In genomic region chr17:14622622-14623101, GRCh38 we compare ENCODE assay signal across 1 cellular context.
TF ChIP-seq lines count a peak whose summit lies in the region.

No MANE protein-coding gene starts in this region.

TF ChIP-seq in HEK293, 187 proteins besides CTCF, POLR2A, EP300 and RAD21 (continued from another document and continues in another):
- peak; percentile 93 for TF ChIP-seq OVOL3 (tag by site-specific recombination; IDR thresholded peaks at IDR 0.05)
- peak; percentile 93 for TF ChIP-seq ZBTB44 (tag by site-specific recombination; IDR thresholded peaks at IDR 0.05)
- peak; percentile 39; the same call in 1 of the 2 replicates for TF ChIP-seq ZNF10 (tag by site-specific recombination; IDR thresholded peaks at IDR 0.05)
- no peak for TF ChIP-seq ELK4 (IDR thresholded peaks at IDR 0.05; ENCODE audit: borderline replicate concordance, low read depth, low read length)
- TF ChIP-seq BCL11A (tag by site-specific recombination; IDR thresholded peaks at IDR 0.05; ENCODE audit: low read depth): peak; percentile 66
- TF ChIP-seq ZFP69B (tag by site-specific recombination; IDR thresholded peaks at IDR 0.05): no peak
- no peak for TF ChIP-seq ZNF292 (tag by site-specific recombination; IDR thresholded peaks at IDR 0.05; ENCODE audit: borderline replicate concordance, low read depth)
- TF ChIP-seq PRDM4 (tag by site-specific recombination; IDR thresholded peaks at IDR 0.05): peak; percentile 93
- TF ChIP-seq ZBTB17 (tag by site-specific recombination; IDR thresholded peaks at IDR 0.05): 0 out of 2 replicates have a peak, but pooled peaks have one; percentile 8
- peak; percentile 87 for TF ChIP-seq ZNF366 (tag by site-specific recombination; conservative IDR thresholded peaks at IDR 0.05)
- TF ChIP-seq ZNF248 (tag by site-specific recombination; IDR thresholded peaks at IDR 0.05): no peak
- no peak for TF ChIP-seq KLF7 (tag by site-specific recombination; IDR thresholded peaks at IDR 0.05; ENCODE audit: borderline replicate concordance)
- no peak for TF ChIP-seq REST (tag by site-specific recombination; IDR thresholded peaks at IDR 0.05)
- TF ChIP-seq ZSCAN5A (tag by site-specific recombination; IDR thresholded peaks at IDR 0.05): no peak
- TF ChIP-seq ZNF830 (tag by site-specific recombination; IDR thresholded peaks at IDR 0.05; ENCODE audit: low read depth): no peak
- peak; percentile 69 for TF ChIP-seq ZNF501 (tag by site-specific recombination; IDR thresholded peaks at IDR 0.05)
- TF ChIP-seq EGR2 (tag by site-specific recombination; IDR thresholded peaks at IDR 0.05; ENCODE audit: low read depth): peak; percentile 16; the same call in 1 of the 2 replicates
- TF ChIP-seq GLI2 (tag by site-specific recombination; IDR thresholded peaks at IDR 0.05; ENCODE audit: borderline replicate concordance, low read depth): peak; percentile 96
- no peak for TF ChIP-seq ZNF239 (tag by site-specific recombination; IDR thresholded peaks at IDR 0.05)
- TF ChIP-seq MZF1 (tag by site-specific recombination; IDR thresholded peaks at IDR 0.05; ENCODE audit: borderline replicate concordance): peak; percentile 63; the same call in 1 of the 2 replicates
- no peak for TF ChIP-seq ZNF560 (tag by site-specific recombination; IDR thresholded peaks at IDR 0.05; ENCODE audit: borderline replicate concordance)
- TF ChIP-seq ZNF529 (tag by site-specific recombination; IDR thresholded peaks at IDR 0.05; ENCODE audit: insufficient replicate concordance): no peak
- TF ChIP-seq ZNF423 (tag by site-specific recombination; IDR thresholded peaks at IDR 0.05): peak; percentile 84
- no peak for TF ChIP-seq ZFP37 (tag by site-specific recombination; IDR thresholded peaks at IDR 0.05)
- TF ChIP-seq ZNF19 (tag by site-specific recombination; IDR thresholded peaks at IDR 0.05; ENCODE audit: low read depth): peak; percentile 86
- TF ChIP-seq ZNF133 (tag by site-specific recombination; IDR thresholded peaks at IDR 0.05): no peak
- TF ChIP-seq GLIS2 (tag by site-specific recombination; IDR thresholded peaks at IDR 0.05): no peak
- TF ChIP-seq ZNF354C (tag by site-specific recombination; IDR thresholded peaks at IDR 0.05; ENCODE audit: borderline replicate concordance, low read depth): no peak
- TF ChIP-seq ZNF791 (tag by site-specific recombination; IDR thresholded peaks at IDR 0.05): no peak
- no peak for TF ChIP-seq ZNF223 (tag by site-specific recombination; IDR thresholded peaks at IDR 0.05)
- TF ChIP-seq ZNF394 (tag by site-specific recombination; IDR thresholded peaks at IDR 0.05; ENCODE audit: borderline replicate concordance): peak; percentile 70; the same call in 1 of the 2 replicates
- TF ChIP-seq HOXD13 (CRISPR knock-in tag; IDR thresholded peaks at IDR 0.05; ENCODE audit: borderline replicate concordance): peak; percentile 93
- peak; percentile 22; the same call in 1 of the 2 replicates for TF ChIP-seq ZNF341 (tag by site-specific recombination; IDR thresholded peaks at IDR 0.05; ENCODE audit: low read depth)
- TF ChIP-seq SP2 (tag by site-specific recombination; IDR thresholded peaks at IDR 0.05): no peak
- peak; percentile 25; the same call in 1 of the 2 replicates for TF ChIP-seq ZSCAN4 (tag by site-specific recombination; IDR thresholded peaks at IDR 0.05)
- TF ChIP-seq WT1 (tag by site-specific recombination; IDR thresholded peaks at IDR 0.05): peak; percentile 93
- peak; percentile 98 for TF ChIP-seq FEZF1 (tag by site-specific recombination; IDR thresholded peaks at IDR 0.05)
- 0 out of 2 replicates have a peak, but pooled peaks have one; percentile 27 for TF ChIP-seq ZNF513 (tag by site-specific recombination; IDR thresholded peaks at IDR 0.05)
- TF ChIP-seq ZSCAN23 (tag by site-specific recombination; IDR thresholded peaks at IDR 0.05): no peak
- TF ChIP-seq ZNF624 (tag by site-specific recombination; IDR thresholded peaks at IDR 0.05): no peak
- no peak for TF ChIP-seq REPIN1 (tag by site-specific recombination; IDR thresholded peaks at IDR 0.05; ENCODE audit: low read depth)
- no peak for TF ChIP-seq ZNF148 (tag by site-specific recombination; IDR thresholded peaks at IDR 0.05; ENCODE audit: borderline replicate concordance)
- TF ChIP-seq ZNF184 (tag by site-specific recombination; IDR thresholded peaks at IDR 0.05): no peak
- no peak for TF ChIP-seq ZNF701 (tag by site-specific recombination; IDR thresholded peaks at IDR 0.05)
- peak; percentile 87 for TF ChIP-seq KLF10 (tag by site-specific recombination; IDR thresholded peaks at IDR 0.05)
- TF ChIP-seq ZNF600 (tag by site-specific recombination; IDR thresholded peaks at IDR 0.05): 0 out of 2 replicates have a peak, but pooled peaks have one; percentile 23
- no peak; the same call in 1 of the 2 replicates for TF ChIP-seq ZNF140 (tag by site-specific recombination; IDR thresholded peaks at IDR 0.05)
- no peak for TF ChIP-seq PBX3 (CRISPR knock-in tag; IDR thresholded peaks at IDR 0.05)
- no peak for TF ChIP-seq ZNF521 (tag by site-specific recombination; IDR thresholded peaks at IDR 0.05)
- TF ChIP-seq ZNF155 (tag by site-specific recombination; IDR thresholded peaks at IDR 0.05): no peak
- no peak for TF ChIP-seq SP3 (tag by site-specific recombination; IDR thresholded peaks at IDR 0.05)
- no peak for TF ChIP-seq ZNF48 (tag by site-specific recombination; IDR thresholded peaks at IDR 0.05)
